8 cellular contexts compared by ENCODE assay signal in genomic region chr13:50080158-50080855, GRCh38.
DNase-seq lines count a peak whose midpoint lies in the region; ATAC-seq and TF ChIP-seq lines count a peak whose summit lies in the region.

No MANE protein-coding gene starts in this region.

- TF ChIP-seq POLR2A in body of pancreas (IDR thresholded peaks at IDR 0.05), result no peak

- no peaks in the 10 kb centered on the region for H3K9me3 ChIP-seq in SJCRH30 (replicated peaks)
- no peaks in the 10 kb centered on the region for H3K9me3 ChIP-seq in body of pancreas

- WGBS in body of pancreas, 2 donors, result 3 to 4% methylated on average over 31 of the region's 31 CpGs

- H3K27ac ChIP-seq in SJCRH30, result peak overlapping the region; percentile 99
- peak overlapping the region; percentile 3 to 94 (median 88) for H3K27ac ChIP-seq in body of pancreas

- H3K4me3 ChIP-seq in BJ (ENCODE audit: low read depth, low read length) (peak overlapping the region; percentile 95), SJCRH30 (peak overlapping the region; percentile 91), body of pancreas (peak overlapping the region; percentile 28 to 39)

- H3K36me3 ChIP-seq in BJ (ENCODE audit: control insufficient read depth, insufficient read depth, low read length), result no peaks in the 10 kb centered on the region
- peaks cover 25% of the 10 kb centered on the region for H3K36me3 ChIP-seq in SJCRH30
- no peaks in the 10 kb centered on the region for H3K36me3 ChIP-seq in body of pancreas (replicated peaks in 1 of 2; ENCODE audit: insufficient read depth in 1 of 2, low read depth in 2 of 2)

- TF ChIP-seq CTCF in BJ (IDR thresholded peaks at IDR 0.05; ENCODE audit: insufficient read depth, low read depth, low read length), result no peak
- TF ChIP-seq CTCF in body of pancreas (IDR thresholded peaks at IDR 0.05), result no peak

- H3K4me1 ChIP-seq in SJCRH30 (peaks cover 14% of the 10 kb centered on the region), body of pancreas (peaks cover 32% of the 10 kb centered on the region)

- ATAC-seq in body of pancreas (no peak), GM19023 (IDR thresholded peaks at IDR 0.05; ENCODE audit: unreplicated experiment) (no peak)

- DNase-seq in BJ (ENCODE audit: low read depth), result no peak
- no peak for DNase-seq in HEK293T (ENCODE audit: extremely low spot score)
- DNase-seq in SJCRH30, result peak; percentile 39 to 69
- peak in 3 of 4 donors; percentile 11 to 22 (median 16) for DNase-seq in body of pancreas
- peak; percentile 53 for DNase-seq in islet precursor cell
- peak; percentile 1 to 2 for DNase-seq in stimulated activated CD4-positive, alpha-beta T cell treated with anti-CD3 and anti-CD28 coated beads, Interleukin-15, amount 100 ng/mL, for 48 hours (ENCODE audit: low read depth in 2 of 2)
- no peak for DNase-seq in SHP77 treated with DMSO at 0.1 percent for 48 hours (lab: John Stamatoyannopoulos, UW)

- CTCF ChIA-PET in BJ (lab: Yijun Ruan, JAX), result interaction anchor here (0.8 to 4.7 kb wide), 6 partner anchors 10 to 832 kb away, joined by 3 to 29 read pairs (median 8); partner anchors contain the start of gene TRIM13
- CTCF ChIA-PET in HEK293T (lab: Yijun Ruan, JAX), result no interaction called here

- intact Hi-C loops in body of pancreas (cut with DNase I), result no loop called here

- H3K27me3 ChIP-seq in BJ (ENCODE audit: control insufficient read depth, insufficient read depth, low read length), result no peaks in the 10 kb centered on the region
- no peaks in the 10 kb centered on the region for H3K27me3 ChIP-seq in SJCRH30
- peaks cover 0 to 5% of the 10 kb centered on the region in 2 donors for H3K27me3 ChIP-seq in body of pancreas

- POLR2A ChIA-PET in BJ (lab: Charles Lee) (interaction anchor here (0.7 to 1.1 kb wide), 2 partner anchors 11 to 456 kb away, joined by 3 to 5 read pairs; no protein-coding TSS in a partner anchor), HEK293T (lab: Yijun Ruan, JAX) (interaction anchor here (1.2 to 6.5 kb wide), 4 partner anchors 32 to 83 kb away, joined by 3 to 39 read pairs (median 18); partner anchors contain the start of gene TRIM13)

TF ChIP-seq in HEK293T, 16 proteins besides CTCF, POLR2A, EP300 and RAD21:
- TF ChIP-seq L3MBTL2 (conservative IDR thresholded peaks at IDR 0.05) (no peak), HDGF (IDR thresholded peaks at IDR 0.05; ENCODE audit: borderline replicate concordance) (no peak), FOXM1 (IDR thresholded peaks at IDR 0.05; ENCODE audit: borderline replicate concordance) (no peak), SP1 (IDR thresholded peaks at IDR 0.05) (no peak), BHLHE40 (IDR thresholded peaks at IDR 0.05; ENCODE audit: borderline replicate concordance) (no peak), LEF1 (IDR thresholded peaks at IDR 0.05; ENCODE audit: borderline replicate concordance) (no peak), CTBP1 (IDR thresholded peaks at IDR 0.05; ENCODE audit: borderline replicate concordance) (0 out of 2 replicates have a peak, but pooled peaks have one; percentile 5), ELF4 (IDR thresholded peaks at IDR 0.05) (no peak), TARDBP (IDR thresholded peaks at IDR 0.05) (no peak), FOXK2 (IDR thresholded peaks at IDR 0.05) (no peak), SUZ12 (IDR thresholded peaks at IDR 0.05) (no peak), PKNOX1 (IDR thresholded peaks at IDR 0.05) (peak; percentile 26), FOXA1 (IDR thresholded peaks at IDR 0.05) (no peak), ZNF384 (IDR thresholded peaks at IDR 0.05) (0 out of 2 replicates have a peak, but pooled peaks have one; percentile 32), NFRKB (IDR thresholded peaks at IDR 0.05) (no peak), ARNT (IDR thresholded peaks at IDR 0.05) (no peak)

Comparison
In these comparisons a context has a peak if more than half of its experiments do, and no peak if none do; other contexts are left out.
1. DNase-seq: peak in SJCRH30 (2 of 2), body of pancreas (3 of 4), islet precursor cell (single experiment) and stimulated activated CD4-positive, alpha-beta T cell treated with anti-CD3 and anti-CD28 coated beads, Interleukin-15, amount 100 ng/mL, for 48 hours (2 of 2); none in BJ (single experiment), HEK293T (single experiment) and SHP77 treated with DMSO at 0.1 percent for 48 hours (single experiment).
2. H3K4me3 ChIP-seq: peak in every context shown above with its lines; median percentile 95 in BJ; 91 in SJCRH30; 34 in body of pancreas.